ENCODE assay signal across 8 cellular contexts in genomic region chr1:238823416-238823815, GRCh38.
"Had no signal": no experiment of that assay in that cellular context is flagged by ENCODE, and none has a peak within 500 bp of the region (broad histone marks: within the 10 kb centered on the region; RNA-seq: fewer than 3 reads in every experiment).

No MANE protein-coding gene starts in this region.

- H3K36me3 Mint-ChIP-seq: IgD-negative memory B cell had no signal

- ATAC-seq: GM23338, HepG2 had no signal

- H3K4me3 Mint-ChIP-seq: GM23338, H9, HFFc6, IgD-negative memory B cell had no signal

- H3K27me3 Mint-ChIP-seq: IgD-negative memory B cell had no signal

- H3K4me1 Mint-ChIP-seq: GM23338, H9, IgD-negative memory B cell had no signal

- H3K27ac Mint-ChIP-seq: GM23338, H9, HFFc6, IgD-negative memory B cell had no signal

- DNase-seq: H9, HCEC 1CT, HFFc6, Karpas-422, KBM-7 had no signal
